In genomic region chr5:151150484-151151262, GRCh38 we compare ENCODE assay signal across 8 cellular contexts. TPM values are rescaled to one million over a fixed set of nuclear protein-coding genes. Genes with fewer than 3 reads are reported as not detected.
DNase-seq lines count a peak whose midpoint lies in the region; ATAC-seq and TF ChIP-seq lines count a peak whose summit lies in the region.

No MANE protein-coding gene starts in this region.

- peaks cover 98% of the 10 kb centered on the region for H3K4me1 ChIP-seq in CD8-positive, alpha-beta memory T cell (ENCODE audit: insufficient read depth, low read length)
- H3K4me1 ChIP-seq in thoracic aorta (ENCODE audit: control insufficient read depth in 1 of 2, low read depth in 2 of 2) = peaks cover 49 to 89% of the 10 kb centered on the region in 2 donors

- TF ChIP-seq CTCF in dorsolateral prefrontal cortex (IDR thresholded peaks at IDR 0.05 in 54 of 56, conservative IDR thresholded peaks at IDR 0.05 in 2 of 56; ENCODE audit: low read depth in 1 of 56, partially characterized antibody in 56 of 56) (no peak), nephron progenitor cell (IDR thresholded peaks at IDR 0.05) (no peak), thoracic aorta (IDR thresholded peaks at IDR 0.05) (no peak)

- CTCF ChIA-PET in CD8-positive, alpha-beta memory T cell (lab: Charles Lee) = interaction anchor here (0.7 to 13.0 kb wide), 10 partner anchors 10 to 88 kb away, joined by 3 to 153 read pairs (median 14); partner anchors contain the start of gene CCDC69
- CTCF ChIA-PET in activated CD4-positive, alpha-beta T cell treated with anti-CD3 and anti-CD28 coated beads for 36 hours (lab: Charles Lee) = interaction anchor here (0.6 to 19.2 kb wide), 15 partner anchors 9 to 88 kb away, joined by 3 to 216 read pairs (median 3); no protein-coding TSS in a partner anchor

- no peaks in the 10 kb centered on the region for H3K27me3 ChIP-seq in CD8-positive, alpha-beta memory T cell (ENCODE audit: insufficient read depth, low read length, poor library complexity, severe bottlenecking)
- H3K27me3 ChIP-seq in dorsolateral prefrontal cortex (no peaks in the 10 kb centered on the region), thoracic aorta (replicated peaks; ENCODE audit: insufficient read depth) (no peaks in the 10 kb centered on the region)

- peak overlapping the region; percentile 92 to 99 (median 97) for H3K27ac Mint-ChIP-seq in CD8-positive, alpha-beta memory T cell
- peak overlapping the region; percentile 89 for H3K27ac Mint-ChIP-seq in activated CD4-positive, alpha-beta T cell treated with anti-CD3 and anti-CD28 coated beads for 36 hours
- peak overlapping the region; percentile 99 for H3K27ac Mint-ChIP-seq in nephron progenitor cell

- H3K27ac ChIP-seq in CD8-positive, alpha-beta memory T cell (ENCODE audit: low read depth, low read length) = peak overlapping the region; percentile 64
- H3K27ac ChIP-seq in dorsolateral prefrontal cortex = peak overlapping the region in 53 of 59 donors; percentile 7 to 88 (median 65)
- H3K27ac ChIP-seq in thoracic aorta = peak overlapping the region; percentile 69 to 76

- peak overlapping the region; percentile 51 to 85 (median 74) for H3K4me3 Mint-ChIP-seq in CD8-positive, alpha-beta memory T cell
- H3K4me3 Mint-ChIP-seq in activated CD4-positive, alpha-beta T cell treated with anti-CD3 and anti-CD28 coated beads for 36 hours = peak overlapping the region; percentile 46
- peak overlapping the region; percentile 64 for H3K4me3 Mint-ChIP-seq in nephron progenitor cell

- peak overlapping the region; percentile 35 for H3K4me3 ChIP-seq in CD8-positive, alpha-beta memory T cell (ENCODE audit: low read length)
- H3K4me3 ChIP-seq in dorsolateral prefrontal cortex (no peak overlapping the region), thoracic aorta (peak overlapping the region; percentile 45)

- peaks cover 7 to 38% (median 10%) of the 10 kb centered on the region in 3 donors for H3K36me3 Mint-ChIP-seq in CD8-positive, alpha-beta memory T cell
- H3K36me3 Mint-ChIP-seq in activated CD4-positive, alpha-beta T cell treated with anti-CD3 and anti-CD28 coated beads for 36 hours (ENCODE audit: low read depth) = peaks cover 48% of the 10 kb centered on the region
- peaks cover 8% of the 10 kb centered on the region for H3K36me3 Mint-ChIP-seq in nephron progenitor cell (ENCODE audit: low read depth)

- peaks cover 97 to 100% (median 99%) of the 10 kb centered on the region in 3 donors for H3K4me1 Mint-ChIP-seq in CD8-positive, alpha-beta memory T cell
- H3K4me1 Mint-ChIP-seq in activated CD4-positive, alpha-beta T cell treated with anti-CD3 and anti-CD28 coated beads for 36 hours = peaks cover 94% of the 10 kb centered on the region
- H3K4me1 Mint-ChIP-seq in nephron progenitor cell = peaks cover 91% of the 10 kb centered on the region

- H3K27me3 Mint-ChIP-seq in CD8-positive, alpha-beta memory T cell = no peaks in the 10 kb centered on the region
- H3K27me3 Mint-ChIP-seq in activated CD4-positive, alpha-beta T cell treated with anti-CD3 and anti-CD28 coated beads for 36 hours = no peaks in the 10 kb centered on the region
- H3K27me3 Mint-ChIP-seq in nephron progenitor cell (ENCODE audit: low read depth, poor library complexity) = peaks cover 9% of the 10 kb centered on the region

- no peaks in the 10 kb centered on the region for H3K9me3 ChIP-seq in CD8-positive, alpha-beta memory T cell (ENCODE audit: low read length)
- H3K9me3 ChIP-seq in thoracic aorta = no peaks in the 10 kb centered on the region

- peaks cover 23% of the 10 kb centered on the region for H3K36me3 ChIP-seq in CD8-positive, alpha-beta memory T cell (ENCODE audit: insufficient read depth, low read length)
- peaks cover 18% of the 10 kb centered on the region for H3K36me3 ChIP-seq in thoracic aorta

- ATAC-seq in GM19397 (IDR thresholded peaks at IDR 0.05; ENCODE audit: unreplicated experiment) (peak; percentile 54), HG03565 (IDR thresholded peaks at IDR 0.05; ENCODE audit: unreplicated experiment) (peak; percentile 32), thoracic aorta (ENCODE audit: insufficient number of reproducible peaks, low FRiP score, low read depth) (no peak)
- ATAC-seq in activated CD4-positive, alpha-beta T cell treated with anti-CD3 and anti-CD28 coated beads for 36 hours = peak; percentile 64

- intact Hi-C loops in activated CD4-positive, alpha-beta T cell treated with anti-CD3 and anti-CD28 coated beads for 36 hours (cut with DNase I, micrococcal nuclease) = loop anchor here (1.0 to 10.0 kb wide), 9 partner anchors 62 to 624 kb away; partner anchors contain the start of genes G3BP1 (in 2 of the 2), ATOX1 (in 1 of the 2) and GM2A (in 1 of the 2)
- intact Hi-C loops in dorsolateral prefrontal cortex (cut with DNase I) = no loop called here

- no peaks in the 10 kb centered on the region for H3K9me3 Mint-ChIP-seq in CD8-positive, alpha-beta memory T cell
- no peaks in the 10 kb centered on the region for H3K9me3 Mint-ChIP-seq in activated CD4-positive, alpha-beta T cell treated with anti-CD3 and anti-CD28 coated beads for 36 hours (ENCODE audit: low read depth)
- H3K9me3 Mint-ChIP-seq in nephron progenitor cell = no peaks in the 10 kb centered on the region

- peak; percentile 58 to 91 (median 77) for DNase-seq in CD8-positive, alpha-beta memory T cell
- DNase-seq in activated CD4-positive, alpha-beta T cell treated with anti-CD3 and anti-CD28 coated beads for 36 hours = peak; percentile 87
- DNase-seq in dorsolateral prefrontal cortex (peak in 4 of 10 donors; percentile 46 to 62 (median 58)), nephron progenitor cell (peak; percentile 37), thoracic aorta (ENCODE audit: low spot score) (no peak), epidermal melanocyte (ENCODE audit: insufficient read length, low spot score) (no peak)

- POLR2A ChIA-PET in CD8-positive, alpha-beta memory T cell (lab: Charles Lee) = interaction anchor here (0.6 to 1.6 kb wide), 8 partner anchors 9 to 1911 kb away, joined by 3 to 11 read pairs (median 5); partner anchors contain the start of gene GM2A
- POLR2A ChIA-PET in activated CD4-positive, alpha-beta T cell treated with anti-CD3 and anti-CD28 coated beads for 36 hours (lab: Charles Lee) = interaction anchor here (0.5 to 2.5 kb wide), 8 partner anchors 9 to 738 kb away, joined by 3 to 14 read pairs (median 6); partner anchors contain the start of gene CD74

RNA-seq across cellular contexts. Expression of gene ANXA6, which starts 6.9 kb away (rescaled TPM):
- 100 to 1,000 TPM; 452 to 459 TPM for total RNA-seq in CD8-positive, alpha-beta memory T cell
- polyA plus RNA-seq in CD8-positive, alpha-beta memory T cell = 351 TPM
- 100 to 1,000 TPM; 322 to 332 TPM for total RNA-seq in activated CD4-positive, alpha-beta T cell treated with anti-CD3 and anti-CD28 coated beads for 36 hours
- 100 to 1,000 TPM in 119 of 120 experiments, 10 to 100 TPM in 1; 98.9 to 428 (median 291) TPM for total RNA-seq in dorsolateral prefrontal cortex
- total RNA-seq in thoracic aorta = 100 to 1,000 TPM; 207 to 349 TPM

Comparison
In these comparisons a context has a peak if more than half of its experiments do, and no peak if none do; other contexts are left out.
1. DNase-seq: peak in CD8-positive, alpha-beta memory T cell (5 of 5), activated CD4-positive, alpha-beta T cell treated with anti-CD3 and anti-CD28 coated beads for 36 hours (single experiment) and nephron progenitor cell (single experiment); none in thoracic aorta (single experiment) and epidermal melanocyte (single experiment).
2. H3K4me3 ChIP-seq: peak in CD8-positive, alpha-beta memory T cell (single experiment) and thoracic aorta (single experiment); none in dorsolateral prefrontal cortex (0 of 59).
3. intact Hi-C loops: an anchor here in activated CD4-positive, alpha-beta T cell treated with anti-CD3 and anti-CD28 coated beads for 36 hours (1.0 to 10.0 kb wide); none called in dorsolateral prefrontal cortex.
4. Peak in every context shown above with its lines, with median percentiles within 50 percentile points of each other: H3K27ac ChIP-seq, H3K27ac Mint-ChIP-seq and H3K4me3 Mint-ChIP-seq.